In genomic region chr9:95509851-95510529, GRCh38 we compare ENCODE assay signal across 8 cellular contexts. TPM values are rescaled to one million over a fixed set of nuclear protein-coding genes. Genes with fewer than 3 reads are reported as not detected.
DNase-seq lines count a peak whose midpoint lies in the region; ATAC-seq, FAIRE-seq and TF ChIP-seq lines count a peak whose summit lies in the region.

No MANE protein-coding gene starts in this region.

- BruUV-seq in GM12878 (replicated peaks; lab: Mats Ljungman, UMichigan), result no TSS peak

- TF ChIP-seq CTCF in KMS-11 (conservative IDR thresholded peaks at IDR 0.05; ENCODE audit: low read depth, low read length) (no peak), GM12878 (IDR thresholded peaks at IDR 0.05 in 2 of 3, conservative IDR thresholded peaks at IDR 0.05 in 1 of 3; ENCODE audit: control insufficient read depth in 2 of 3, extremely low read depth in 1 of 3, insufficient read depth in 1 of 3, low read depth in 3 of 3, low read length in 3 of 3) (no peak), testis (IDR thresholded peaks at IDR 0.05) (no peak)

- H3K4me2 ChIP-seq in KMS-11, result peak overlapping the region; percentile 92
- H3K4me2 ChIP-seq in GM12878 (ENCODE audit: control insufficient read depth, insufficient read depth), result peak overlapping the region; percentile 99

- SMC1A ChIA-PET in GM12878 (lab: Charles Lee; ENCODE audit: uncharacterized antibody, unreplicated experiment), result interaction anchor here (1.1 to 1.6 kb wide), 2 partner anchors 15 to 47 kb away, joined by 9 to 12 read pairs; no protein-coding TSS in a partner anchor

- H3K27me3 ChIP-seq in KMS-11 (ENCODE audit: insufficient read depth, low read depth) (no peaks in the 10 kb centered on the region), GM12878 (replicated peaks in 1 of 2; ENCODE audit: control insufficient read depth in 2 of 2, insufficient read depth in 2 of 2, low read length in 1 of 2) (peaks cover 4 to 16% of the 10 kb centered on the region in 2 experiments; a peak in 3 of 4 replicates), testis (no peaks in the 10 kb centered on the region)

- in situ Hi-C loops in GM12878 (cut with MboI), result loop anchor here (10.0 kb wide), 1 partner anchor 365 kb away; the partner anchor contains the start of gene ERCC6L2

- intact Hi-C loops in GM12878 (cut with micrococcal nuclease; ENCODE audit: unreplicated experiment), result loop anchor here (5.0 to 10.0 kb wide), 3 partner anchors 125 to 367 kb away; partner anchors contain the start of gene ERCC6L2
- intact Hi-C loops in testis (cut with DNase I; ENCODE audit: low total_unique reads), result loop anchor here (10.0 kb wide), 1 partner anchor 365 kb away; the partner anchor contains the start of gene ERCC6L2

- H2AFZ ChIP-seq in KMS-11 (ENCODE audit: low read depth), result peak overlapping the region; percentile 58
- peak overlapping the region; percentile 90 for H2AFZ ChIP-seq in GM12878 (ENCODE audit: control insufficient read depth, low read depth, low read length)

- H3K9ac ChIP-seq in KMS-11 (peak overlapping the region; percentile 90), GM12878 (ENCODE audit: control insufficient read depth, insufficient read depth, low read length) (peak overlapping the region; percentile 72)

- RAD21 ChIA-PET in GM12878 (lab: Charles Lee; ENCODE audit: unreplicated experiment), result interaction anchor here (1.0 to 2.1 kb wide), 7 partner anchors 15 to 192 kb away, joined by 3 to 13 read pairs (median 4); no protein-coding TSS in a partner anchor

- POLR2A ChIA-PET in GM12878 (lab: Charles Lee), result interaction anchor here (2.1 kb wide), 2 partner anchors 15 to 48 kb away, joined by 6 to 9 read pairs; no protein-coding TSS in a partner anchor

- CTCF ChIA-PET in GM12878 (lab: Yijun Ruan, JAX), result no interaction called here

- no peak for FAIRE-seq in GM12878 (lab: Jason Lieb, UNC)

- H4K20me1 ChIP-seq in KMS-11 (ENCODE audit: insufficient read depth) (no peaks in the 10 kb centered on the region), GM12878 (ENCODE audit: control insufficient read depth, insufficient read depth) (no peaks in the 10 kb centered on the region)

- H3K9me3 ChIP-seq in GM12878 (replicated peaks; ENCODE audit: control insufficient read depth, insufficient read depth, low read length), result no peaks in the 10 kb centered on the region
- no peaks in the 10 kb centered on the region for H3K9me3 ChIP-seq in testis

- H3K27ac ChIP-seq in KMS-11 (peak overlapping the region; percentile 83), GM12878 (ENCODE audit: control insufficient read depth, insufficient read depth) (no peak overlapping the region; the same call in 1 of the 2 replicates), testis (peak overlapping the region; percentile 14 to 95)

- TF ChIP-seq POLR2A in GM12878 (IDR thresholded peaks at IDR 0.05; ENCODE audit: low read depth, low read length) (no peak), testis (IDR thresholded peaks at IDR 0.05) (no peak)

- no peak for TF ChIP-seq RAD21 in GM12878 (IDR thresholded peaks at IDR 0.05; ENCODE audit: insufficient read depth, low read depth, low read length)

- no peaks in the 10 kb centered on the region for H3K36me3 ChIP-seq in KMS-11 (ENCODE audit: insufficient read depth)
- H3K36me3 ChIP-seq in GM12878 (ENCODE audit: control insufficient read depth in 2 of 2, insufficient read depth in 2 of 2, low read length in 1 of 2), result no peaks in the 10 kb centered on the region
- no peaks in the 10 kb centered on the region for H3K36me3 ChIP-seq in testis (ENCODE audit: low read depth, missing control alignments)

- no peak overlapping the region for H3K4me3 ChIP-seq in KMS-11 (IDR thresholded peaks at IDR 0.05; ENCODE audit: insufficient read depth, low read depth, low read length)
- H3K4me3 ChIP-seq in GM12878, result peak overlapping the region; percentile 94
- peak overlapping the region; percentile 87 to 94 for H3K4me3 ChIP-seq in testis

- H3K79me2 ChIP-seq in KMS-11 (ENCODE audit: insufficient read depth, low read depth) (peaks cover 17% of the 10 kb centered on the region; the same call in 1 of the 2 replicates), GM12878 (ENCODE audit: control insufficient read depth, insufficient read depth, low read length) (peaks cover 20% of the 10 kb centered on the region)

- no peak for TF ChIP-seq EP300 in GM12878 (IDR thresholded peaks at IDR 0.05; ENCODE audit: borderline replicate concordance in 1 of 2, control insufficient read depth in 1 of 2, low read depth in 2 of 2, low read length in 2 of 2)

- DNase-seq in COR-L47 (lab: John Stamatoyannopoulos, UW) (peak; percentile 24), GM12878 (ENCODE audit: low read depth, low spot score) (no peak), left kidney (ENCODE audit: low read depth, low spot score) (peak; percentile 69), testis (peak; percentile 31), SKM-1 treated with dmso at 0.1 percent for 144 hours (lab: John Stamatoyannopoulos, UW; ENCODE audit: unreplicated experiment) (no peak), foreskin melanocyte (no peak)
- no peak for DNase-seq in effector CD8-positive, alpha-beta T cell (lab: John Stamatoyannopoulos, UW)

- H3K4me1 ChIP-seq in KMS-11 (ENCODE audit: low read depth, poor library complexity, severe bottlenecking) (peaks cover 14% of the 10 kb centered on the region), GM12878 (ENCODE audit: control insufficient read depth, insufficient read depth, low read length) (peaks cover 11% of the 10 kb centered on the region), testis (peaks cover 5% of the 10 kb centered on the region)

- under 1% methylated on average over 29 of the region's 29 CpGs for WGBS in GM12878 (ENCODE audit: insufficient coverage, insufficient replicate concordance, low lambda C conversion rate, missing lambda C conversion rate)
- 0% methylated on average over 29 of the region's 29 CpGs for WGBS in testis, 2 donors

- ATAC-seq in GM12878, result no peak

TF ChIP-seq in GM12878, 131 proteins besides CTCF, POLR2A, EP300 and RAD21 (continues in another document):
- TF ChIP-seq E2F4 (IDR thresholded peaks at IDR 0.05; ENCODE audit: low read depth, low read length), result no peak
- no peak for TF ChIP-seq CHD1 (IDR thresholded peaks at IDR 0.05; ENCODE audit: low read depth, low read length)
- TF ChIP-seq SMAD1 (IDR thresholded peaks at IDR 0.05; ENCODE audit: low read depth, partially characterized antibody), result no peak
- TF ChIP-seq BMI1 (IDR thresholded peaks at IDR 0.05; ENCODE audit: borderline replicate concordance), result no peak
- TF ChIP-seq ZBTB40 (IDR thresholded peaks at IDR 0.05; ENCODE audit: borderline replicate concordance), result peak; percentile 45; the same call in 1 of the 2 replicates
- no peak for TF ChIP-seq STAT1 (conservative IDR thresholded peaks at IDR 0.05)

RNA-seq across cellular contexts. Expression of gene PTCH1, which starts 6.8 kb away (rescaled TPM):
- 8.2 and 14.4 TPM in 2 replicates for total RNA-seq in GM12878 (2013; cell fraction: nucleolus; rRNA removed)
- 1.7 and 2.9 TPM in 2 replicates for total RNA-seq in GM12878 (2014; rRNA removed)
- 0.92 and 1.5 TPM in 2 replicates for total RNA-seq in GM12878 (2014; rRNA removed; fragmentation: Illumina TruSeq; extraction: Trizol)
- total RNA-seq in GM12878 (2021), result 4.0 and 5.7 TPM in 2 replicates
- 3.3 TPM for polyA plus RNA-seq in GM12878 (2011; ENCODE audit: low read depth)
- 4.8 and 6.1 TPM in 2 replicates for polyA plus RNA-seq in GM12878 (2011; rRNA removed)
- 4.7 and 10.5 TPM in 2 replicates for polyA plus RNA-seq in GM12878 (2011; cell fraction: cytosol; rRNA removed)
- 19.4 TPM in 2 replicates for polyA plus RNA-seq in GM12878 (2011; cell fraction: nucleus; rRNA removed)
- 4.5 and 5.3 TPM in 2 replicates for polyA plus RNA-seq in GM12878 (2012)
- 2.8 and 3.0 TPM in 2 replicates for polyA plus RNA-seq in GM12878 (2014; fragmentation: Illumina TruSeq; extraction: Trizol)
- polyA plus RNA-seq in GM12878 (2014; fragmentation: Nextera tagmentation; extraction: Ambion mirVana), result under 1 TPM; 0.16 to 0.48 TPM
- 2.5 and 3.2 TPM in 2 replicates for polyA plus RNA-seq in GM12878 (2014; rRNA removed)
- 1 to 10 TPM; 2.3 TPM for polyA plus RNA-seq in GM12878 (2016; fragmentation: Nextera tagmentation; extraction: Ambion mirVana)
- polyA minus RNA-seq in GM12878 (2011; rRNA and poly(A)+ RNA removed), result 17.5 and 21.4 TPM in 2 replicates
- polyA minus RNA-seq in GM12878 (2011; cell fraction: cytosol; rRNA and poly(A)+ RNA removed), result 9.3 and 12.0 TPM in 2 replicates
- 21.4 and 38.0 TPM in 2 replicates for polyA minus RNA-seq in GM12878 (2011; cell fraction: nucleus; rRNA and poly(A)+ RNA removed)
- total RNA-seq in testis, result 100 to 1,000 TPM in 1 of 2 donors, 10 to 100 TPM in 1; 93.5 to 127 TPM
- 51.1 TPM for polyA plus RNA-seq in testis (ENCODE audit: insufficient read depth, low read depth, low replicate concordance)

Comparison
In these comparisons a context has a peak if more than half of its experiments do, and no peak if none do; other contexts are left out.
1. DNase-seq: peak in COR-L47 (single experiment), left kidney (single experiment) and testis (single experiment); none in GM12878 (single experiment), effector CD8-positive, alpha-beta T cell (single experiment), SKM-1 treated with dmso at 0.1 percent for 144 hours (single experiment) and foreskin melanocyte (single experiment).
2. RNA of gene PTCH1, which starts 6.8 kb away (total RNA-seq): 93.5 to 127 TPM in testis; 0.92 to 14.4 TPM in GM12878; every median in the first group is over 4 times any median in the second.